ENCODE assay signal across 1 cellular context in the genomic region with DNA sequence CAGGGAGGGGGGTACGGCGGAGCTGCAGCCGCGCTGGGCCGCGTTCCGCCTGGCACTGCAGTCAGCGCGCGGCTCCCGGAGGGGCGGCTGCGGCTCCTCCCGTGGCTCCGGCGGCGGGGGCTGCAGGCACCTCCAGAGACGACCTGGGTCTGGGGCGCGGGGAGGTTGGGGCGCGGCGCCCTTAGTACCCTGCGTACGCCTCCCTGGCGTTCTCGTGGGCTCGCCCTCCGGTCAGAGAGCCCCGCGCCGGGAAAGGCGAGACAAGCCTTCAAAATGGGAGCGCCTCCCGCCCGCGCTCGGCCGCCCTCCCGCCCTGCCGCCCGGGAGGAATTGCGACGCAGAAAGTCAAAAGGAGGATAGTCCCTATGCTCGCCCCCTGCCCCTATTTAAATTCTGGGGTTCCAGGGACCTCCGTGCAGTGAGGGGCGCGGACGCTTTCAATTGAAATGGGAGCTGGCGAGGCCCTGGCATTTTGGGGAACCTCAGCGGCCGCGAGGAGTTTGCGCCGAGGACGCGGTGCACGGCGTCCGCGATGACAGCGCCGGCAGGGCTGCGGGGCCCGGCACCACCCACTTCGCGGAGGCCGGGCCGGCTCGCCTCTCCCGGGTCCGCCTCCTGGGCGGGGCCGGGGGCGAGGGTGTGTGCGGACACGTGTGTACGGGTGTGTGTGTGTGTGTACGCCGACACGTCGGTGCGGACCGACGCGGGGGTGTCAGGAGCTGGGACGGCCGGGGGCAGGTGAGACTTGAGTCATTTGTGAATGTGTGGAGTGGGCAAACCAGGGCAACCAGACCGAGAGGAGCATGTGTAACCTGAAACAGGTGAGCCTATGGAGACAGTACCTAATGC.
A peak's percentile ranks its signal among the peaks of the same experiment; 100 is the strongest.
TF ChIP-seq lines count a peak whose summit lies in the region.

No MANE protein-coding gene starts in this region.

TF ChIP-seq in HepG2, 621 proteins besides CTCF, POLR2A, EP300 and RAD21 (continued from another document and continues in another):
- TF ChIP-seq, protein P1, sequence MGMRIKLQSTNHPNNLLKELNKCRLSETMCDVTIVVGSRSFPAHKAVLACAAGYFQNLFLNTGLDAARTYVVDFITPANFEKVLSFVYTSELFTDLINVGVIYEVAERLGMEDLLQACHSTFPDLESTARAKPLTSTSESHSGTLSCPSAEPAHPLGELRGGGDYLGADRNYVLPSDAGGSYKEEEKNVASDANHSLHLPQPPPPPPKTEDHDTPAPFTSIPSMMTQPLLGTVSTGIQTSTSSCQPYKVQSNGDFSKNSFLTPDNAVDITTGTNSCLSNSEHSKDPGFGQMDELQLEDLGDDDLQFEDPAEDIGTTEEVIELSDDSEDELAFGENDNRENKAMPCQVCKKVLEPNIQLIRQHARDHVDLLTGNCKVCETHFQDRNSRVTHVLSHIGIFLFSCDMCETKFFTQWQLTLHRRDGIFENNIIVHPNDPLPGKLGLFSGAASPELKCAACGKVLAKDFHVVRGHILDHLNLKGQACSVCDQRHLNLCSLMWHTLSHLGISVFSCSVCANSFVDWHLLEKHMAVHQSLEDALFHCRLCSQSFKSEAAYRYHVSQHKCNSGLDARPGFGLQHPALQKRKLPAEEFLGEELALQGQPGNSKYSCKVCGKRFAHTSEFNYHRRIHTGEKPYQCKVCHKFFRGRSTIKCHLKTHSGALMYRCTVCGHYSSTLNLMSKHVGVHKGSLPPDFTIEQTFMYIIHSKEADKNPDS (CRISPR knock-in tag; IDR thresholded peaks at IDR 0.05) = no peak
- TF ChIP-seq ZBTB46 (CRISPR knock-in tag; IDR thresholded peaks at IDR 0.05; ENCODE audit: borderline replicate concordance) (0 out of 2 replicates have a peak, but pooled peaks have one; percentile 24), ZSCAN29 (CRISPR knock-in tag; conservative IDR thresholded peaks at IDR 0.05) (0 out of 2 replicates have a peak, but pooled peaks have one; percentile 52), ZNF674 (CRISPR knock-in tag; IDR thresholded peaks at IDR 0.05; ENCODE audit: low read depth) (peak; percentile 47; the same call in 1 of the 2 replicates), MLLT10 (CRISPR knock-in tag; IDR thresholded peaks at IDR 0.05) (no peak), RFX3 (CRISPR knock-in tag; IDR thresholded peaks at IDR 0.05) (no peak), EZH2 (conservative IDR thresholded peaks at IDR 0.05; ENCODE audit: low read depth, low read length) (no peak), ZNF432 (CRISPR knock-in tag; IDR thresholded peaks at IDR 0.05; ENCODE audit: borderline replicate concordance) (no peak), MTF2 (CRISPR knock-in tag; IDR thresholded peaks at IDR 0.05; ENCODE audit: borderline replicate concordance) (0 out of 2 replicates have a peak, but pooled peaks have one; percentile 30), MXD4 (CRISPR knock-in tag; IDR thresholded peaks at IDR 0.05) (peak; percentile 93), ZNF232 (CRISPR knock-in tag; IDR thresholded peaks at IDR 0.05; ENCODE audit: borderline replicate concordance) (peak; percentile 71; the same call in 1 of the 2 replicates), ZNF772 (CRISPR knock-in tag; IDR thresholded peaks at IDR 0.05) (peak; percentile 47; the same call in 1 of the 2 replicates), HNRNPUL1 (IDR thresholded peaks at IDR 0.05; ENCODE audit: low read depth, low read length) (no peak), ZNF17 (CRISPR knock-in tag; IDR thresholded peaks at IDR 0.05) (no peak), JUND (CRISPR knock-in tag; IDR thresholded peaks at IDR 0.05) (no peak), RFXAP (CRISPR knock-in tag; IDR thresholded peaks at IDR 0.05; ENCODE audit: borderline replicate concordance) (no peak), MZF1 (CRISPR knock-in tag; IDR thresholded peaks at IDR 0.05; ENCODE audit: borderline replicate concordance) (no peak), FLYWCH1 (CRISPR knock-in tag; IDR thresholded peaks at IDR 0.05) (no peak), ZNF616 (CRISPR knock-in tag; IDR thresholded peaks at IDR 0.05; ENCODE audit: low read depth) (0 out of 2 replicates have a peak, but pooled peaks have one; percentile 2), MXD1 (CRISPR knock-in tag; IDR thresholded peaks at IDR 0.05) (peak; percentile 62; the same call in 1 of the 2 replicates), YEATS4 (CRISPR knock-in tag; IDR thresholded peaks at IDR 0.05; ENCODE audit: borderline replicate concordance) (peak; percentile 60; the same call in 1 of the 2 replicates), SMARCE1 (IDR thresholded peaks at IDR 0.05; ENCODE audit: borderline replicate concordance) (no peak), ZNF83 (CRISPR knock-in tag; IDR thresholded peaks at IDR 0.05; ENCODE audit: borderline replicate concordance) (no peak; the same call in 1 of the 2 replicates), ZNF879 (CRISPR knock-in tag; IDR thresholded peaks at IDR 0.05) (no peak), KMT2A (CRISPR knock-in tag; IDR thresholded peaks at IDR 0.05) (peak; percentile 47; the same call in 1 of the 2 replicates), ZNF781 (CRISPR knock-in tag; IDR thresholded peaks at IDR 0.05; ENCODE audit: borderline replicate concordance, not compliant biosample characterization) (no peak), ZNF276 (CRISPR knock-in tag; IDR thresholded peaks at IDR 0.05; ENCODE audit: low read depth) (0 out of 2 replicates have a peak, but pooled peaks have one; percentile 40), ZNF430 (CRISPR knock-in tag; IDR thresholded peaks at IDR 0.05) (peak; percentile 15; the same call in 1 of the 2 replicates), HINFP (CRISPR knock-in tag; IDR thresholded peaks at IDR 0.05; ENCODE audit: low read depth) (peak; percentile 91), ZNF687 (CRISPR knock-in tag; IDR thresholded peaks at IDR 0.05) (peak; percentile 72), HNRNPK (IDR thresholded peaks at IDR 0.05; ENCODE audit: low read depth, low read length, poor library complexity, severe bottlenecking) (no peak), AGO1 (IDR thresholded peaks at IDR 0.05; ENCODE audit: low read depth, low read length, poor library complexity, severe bottlenecking) (no peak), ELF3 (CRISPR knock-in tag; IDR thresholded peaks at IDR 0.05) (0 out of 2 replicates have a peak, but pooled peaks have one; percentile 28), SRY (CRISPR knock-in tag; IDR thresholded peaks at IDR 0.05) (peak; percentile 54; the same call in 1 of the 2 replicates)
- TF ChIP-seq, protein P2, sequence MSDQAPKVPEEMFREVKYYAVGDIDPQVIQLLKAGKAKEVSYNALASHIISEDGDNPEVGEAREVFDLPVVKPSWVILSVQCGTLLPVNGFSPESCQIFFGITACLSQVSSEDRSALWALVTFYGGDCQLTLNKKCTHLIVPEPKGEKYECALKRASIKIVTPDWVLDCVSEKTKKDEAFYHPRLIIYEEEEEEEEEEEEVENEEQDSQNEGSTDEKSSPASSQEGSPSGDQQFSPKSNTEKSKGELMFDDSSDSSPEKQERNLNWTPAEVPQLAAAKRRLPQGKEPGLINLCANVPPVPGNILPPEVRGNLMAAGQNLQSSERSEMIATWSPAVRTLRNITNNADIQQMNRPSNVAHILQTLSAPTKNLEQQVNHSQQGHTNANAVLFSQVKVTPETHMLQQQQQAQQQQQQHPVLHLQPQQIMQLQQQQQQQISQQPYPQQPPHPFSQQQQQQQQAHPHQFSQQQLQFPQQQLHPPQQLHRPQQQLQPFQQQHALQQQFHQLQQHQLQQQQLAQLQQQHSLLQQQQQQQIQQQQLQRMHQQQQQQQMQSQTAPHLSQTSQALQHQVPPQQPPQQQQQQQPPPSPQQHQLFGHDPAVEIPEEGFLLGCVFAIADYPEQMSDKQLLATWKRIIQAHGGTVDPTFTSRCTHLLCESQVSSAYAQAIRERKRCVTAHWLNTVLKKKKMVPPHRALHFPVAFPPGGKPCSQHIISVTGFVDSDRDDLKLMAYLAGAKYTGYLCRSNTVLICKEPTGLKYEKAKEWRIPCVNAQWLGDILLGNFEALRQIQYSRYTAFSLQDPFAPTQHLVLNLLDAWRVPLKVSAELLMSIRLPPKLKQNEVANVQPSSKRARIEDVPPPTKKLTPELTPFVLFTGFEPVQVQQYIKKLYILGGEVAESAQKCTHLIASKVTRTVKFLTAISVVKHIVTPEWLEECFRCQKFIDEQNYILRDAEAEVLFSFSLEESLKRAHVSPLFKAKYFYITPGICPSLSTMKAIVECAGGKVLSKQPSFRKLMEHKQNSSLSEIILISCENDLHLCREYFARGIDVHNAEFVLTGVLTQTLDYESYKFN (CRISPR knock-in tag; conservative IDR thresholded peaks at IDR 0.05) = peak; percentile 10; the same call in 1 of the 2 replicates
- TF ChIP-seq, protein P3, sequence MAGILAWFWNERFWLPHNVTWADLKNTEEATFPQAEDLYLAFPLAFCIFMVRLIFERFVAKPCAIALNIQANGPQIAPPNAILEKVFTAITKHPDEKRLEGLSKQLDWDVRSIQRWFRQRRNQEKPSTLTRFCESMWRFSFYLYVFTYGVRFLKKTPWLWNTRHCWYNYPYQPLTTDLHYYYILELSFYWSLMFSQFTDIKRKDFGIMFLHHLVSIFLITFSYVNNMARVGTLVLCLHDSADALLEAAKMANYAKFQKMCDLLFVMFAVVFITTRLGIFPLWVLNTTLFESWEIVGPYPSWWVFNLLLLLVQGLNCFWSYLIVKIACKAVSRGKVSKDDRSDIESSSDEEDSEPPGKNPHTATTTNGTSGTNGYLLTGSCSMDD (CRISPR knock-in tag; IDR thresholded peaks at IDR 0.05) = no peak
- TF ChIP-seq, protein P4, sequence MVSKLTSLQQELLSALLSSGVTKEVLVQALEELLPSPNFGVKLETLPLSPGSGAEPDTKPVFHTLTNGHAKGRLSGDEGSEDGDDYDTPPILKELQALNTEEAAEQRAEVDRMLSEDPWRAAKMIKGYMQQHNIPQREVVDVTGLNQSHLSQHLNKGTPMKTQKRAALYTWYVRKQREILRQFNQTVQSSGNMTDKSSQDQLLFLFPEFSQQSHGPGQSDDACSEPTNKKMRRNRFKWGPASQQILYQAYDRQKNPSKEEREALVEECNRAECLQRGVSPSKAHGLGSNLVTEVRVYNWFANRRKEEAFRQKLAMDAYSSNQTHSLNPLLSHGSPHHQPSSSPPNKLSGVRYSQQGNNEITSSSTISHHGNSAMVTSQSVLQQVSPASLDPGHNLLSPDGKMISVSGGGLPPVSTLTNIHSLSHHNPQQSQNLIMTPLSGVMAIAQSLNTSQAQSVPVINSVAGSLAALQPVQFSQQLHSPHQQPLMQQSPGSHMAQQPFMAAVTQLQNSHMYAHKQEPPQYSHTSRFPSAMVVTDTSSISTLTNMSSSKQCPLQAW (CRISPR knock-in tag; IDR thresholded peaks at IDR 0.05) = 0 out of 2 replicates have a peak, but pooled peaks have one; percentile 28
